Comparison of ENCODE assay signal across 24 cellular contexts in genomic region chr1:244064621-244065020, GRCh38. TPM values are rescaled to one million over a fixed set of nuclear protein-coding genes. Genes with fewer than 3 reads are reported as not detected.
A peak's percentile ranks its signal among the peaks of the same experiment; 100 is the strongest.
DNase-seq lines count a peak whose midpoint lies in the region; ATAC-seq, FAIRE-seq and TF ChIP-seq lines count a peak whose summit lies in the region.
"Had no signal": no experiment of that assay in that cellular context is flagged by ENCODE, and none has a peak within 500 bp of the region (broad histone marks: within the 10 kb centered on the region; RNA-seq: fewer than 3 reads in every experiment).

No MANE protein-coding gene starts in this region.

- POLR2A ChIA-PET in HepG2 (lab: Yijun Ruan, JAX), result interaction anchor here (1.8 kb wide), 1 partner anchor 17 kb away, joined by 9 read pairs; no protein-coding TSS in a partner anchor

- peak; percentile 24; the same call in 2 of the 3 replicates for ATAC-seq in HepG2
- ATAC-seq: Panc1 had no signal

- H3K9me3 ChIP-seq in HepG2 (ENCODE audit: low read length) (no peaks in the 10 kb centered on the region), neuronal stem cell (replicated peaks in 1 of 2; ENCODE audit: control insufficient read depth in 2 of 2, insufficient read depth in 1 of 2, low read depth in 1 of 2, low read length in 2 of 2) (no peaks in the 10 kb centered on the region), WERI-Rb-1 (ENCODE audit: severe bottlenecking) (peaks cover 4% of the 10 kb centered on the region)
- H3K9me3 ChIP-seq: Caco-2 had no signal

- H3K27ac ChIP-seq in HepG2 (ENCODE audit: extremely low read length, insufficient read depth, low read length) (no peak overlapping the region), neuronal stem cell (replicated peaks; ENCODE audit: low read length) (peak overlapping the region; percentile 37), WERI-Rb-1 (no peak overlapping the region)
- H3K27ac ChIP-seq: RWPE1, SK-N-MC had no signal

- CTCF ChIA-PET in HepG2 (lab: Yijun Ruan, JAX; ENCODE audit: low intra/inter-chr PET ratio, low total read pairs), result no interaction called here

- H3K27me3 Mint-ChIP-seq in progenitor cell of endocrine pancreas, result peaks cover 9% of the 10 kb centered on the region
- H3K27me3 Mint-ChIP-seq: CD4-positive, alpha-beta memory T cell had no signal

- peaks cover 46% of the 10 kb centered on the region for H3K4me1 ChIP-seq in HepG2 (ENCODE audit: insufficient read depth, low read length)
- H3K4me1 ChIP-seq in neuronal stem cell (ENCODE audit: control insufficient read depth in 2 of 2, insufficient read depth in 1 of 2, low read depth in 1 of 2, low read length in 2 of 2), result peaks cover 4 to 14% of the 10 kb centered on the region in 2 donors

- no peak overlapping the region for H2BK15ac ChIP-seq in neuronal stem cell (ENCODE audit: low read length)

- H2AK5ac ChIP-seq in neuronal stem cell (ENCODE audit: low read depth, low read length), result no peak overlapping the region

- no peak overlapping the region for H3K27ac Mint-ChIP-seq in progenitor cell of endocrine pancreas

- 11% methylated on average over 8 of the region's 8 CpGs for WGBS in HepG2 (ENCODE audit: low lambda C conversion rate)
- WGBS in neuronal stem cell (ENCODE audit: extremely low coverage in 2 of 2, insufficient read length in 2 of 2, insufficient replicate concordance in 1 of 2), 2 donors, result no CpG with 5 or more reads among the region's 8 CpGs

- H4K20me1 ChIP-seq in HepG2 (ENCODE audit: insufficient read depth, low read length), result no peaks in the 10 kb centered on the region

- H3K36me3 ChIP-seq in HepG2 (replicated peaks in 1 of 2; ENCODE audit: control insufficient read depth in 1 of 2, insufficient read depth in 2 of 2, low read length in 2 of 2) (no peaks in the 10 kb centered on the region), neuronal stem cell (replicated peaks in 1 of 2; ENCODE audit: control insufficient read depth in 2 of 2, insufficient read depth in 2 of 2, low read length in 2 of 2) (no peaks in the 10 kb centered on the region), WERI-Rb-1 (no peaks in the 10 kb centered on the region)

- no peak overlapping the region for H3K18ac ChIP-seq in neuronal stem cell (ENCODE audit: low read length)

- no peaks in the 10 kb centered on the region for H3K79me2 ChIP-seq in HepG2 (ENCODE audit: insufficient read depth, low read length)

- no peaks in the 10 kb centered on the region for H3K36me3 Mint-ChIP-seq in progenitor cell of endocrine pancreas (ENCODE audit: insufficient read depth)
- H3K36me3 Mint-ChIP-seq: CD4-positive, alpha-beta memory T cell had no signal

- no peak overlapping the region for H3K9ac ChIP-seq in HepG2 (ENCODE audit: insufficient read depth, low read depth, low read length)
- no peak overlapping the region for H3K9ac ChIP-seq in neuronal stem cell (ENCODE audit: low read depth, low read length, poor library complexity)

- H4K8ac ChIP-seq in neuronal stem cell (ENCODE audit: low read depth, low read length), result no peak overlapping the region

- peaks cover 4% of the 10 kb centered on the region for H3K4me1 Mint-ChIP-seq in progenitor cell of endocrine pancreas (ENCODE audit: low read depth)

- no peak overlapping the region for H3K4ac ChIP-seq in neuronal stem cell (ENCODE audit: low read length)

- TF ChIP-seq POLR2A in HepG2 (IDR thresholded peaks at IDR 0.05; ENCODE audit: insufficient read depth in 1 of 2, low read depth in 2 of 2, low read length in 2 of 2), result no peak

- TF ChIP-seq CTCF in HepG2 (CRISPR knock-in tag; IDR thresholded peaks at IDR 0.05) (no peak), WERI-Rb-1 (IDR thresholded peaks at IDR 0.05; ENCODE audit: low read depth, low read length) (no peak), progenitor cell of endocrine pancreas (IDR thresholded peaks at IDR 0.05; ENCODE audit: unreplicated experiment) (no peak)

- H4K91ac ChIP-seq in neuronal stem cell (ENCODE audit: low read depth, low read length, poor library complexity), result no peak overlapping the region

- H3K4me2 ChIP-seq in HepG2 (ENCODE audit: low read depth, low read length), result peak overlapping the region; percentile 61
- H3K4me2 ChIP-seq in neuronal stem cell (ENCODE audit: insufficient read depth, low read length, poor library complexity, severe bottlenecking), result no peak overlapping the region

- FAIRE-seq in HepG2 (lab: Jason Lieb, UNC), result no peak
- FAIRE-seq: GM12891, HTR-8/SVneo had no signal

- DNase-seq in G401 (ENCODE audit: low spot score) (peak; percentile 53), cerebellar cortex (ENCODE audit: low spot score) (peak; percentile 49), HepG2 (ENCODE audit: low spot score) (no peak), neuronal stem cell (ENCODE audit: low spot score) (no peak), amniotic stem cell (lab: John Stamatoyannopoulos, UW) (no peak), SW 1271 (lab: John Stamatoyannopoulos, UW) (no peak), WERI-Rb-1 (no peak), progenitor cell of endocrine pancreas (ENCODE audit: low spot score, unreplicated experiment) (no peak)
- DNase-seq: Caco-2; CD4-positive, alpha-beta memory T cell; GDM1; GOT3; HCEC 1CT; KBM-7; MV-4-11; NCI-H1105; NCI-H1436 treated with DMSO at 0.1 percent for 48 hours; NCI-H187 treated with DMSO at 0.1 percent for 48 hours; SHP77 treated with DMSO at 0.1 percent for 48 hours had no signal

- no peak for TF ChIP-seq RAD21 in HepG2 (CRISPR knock-in tag; IDR thresholded peaks at IDR 0.05)

- in situ Hi-C loops in G401 (cut with HindIII; ENCODE audit: low sequenced_read_pairs), result no loop called here
- in situ Hi-C loops in HepG2 (cut with HindIII; ENCODE audit: extremely low pct_ligation_motif_present, low pct_unique_long_range_greater_than_20kb), result no loop called here

- no peak overlapping the region for H2BK5ac ChIP-seq in neuronal stem cell (ENCODE audit: low read length)

- H2AFZ ChIP-seq in HepG2 (ENCODE audit: low read length) (no peak overlapping the region), neuronal stem cell (ENCODE audit: low read length) (no peak overlapping the region)

- H2BK120ac ChIP-seq in neuronal stem cell (ENCODE audit: low read depth, low read length), result no peak overlapping the region

- no peak overlapping the region for H3K14ac ChIP-seq in neuronal stem cell (ENCODE audit: low read length)

- no peaks in the 10 kb centered on the region for H3K79me1 ChIP-seq in neuronal stem cell (ENCODE audit: low read depth, low read length)

- TF ChIP-seq EP300 in HepG2 (IDR thresholded peaks at IDR 0.05; ENCODE audit: low read depth in 2 of 2, low read length in 2 of 2) (no peak), HepG2 (CRISPR knock-in tag; IDR thresholded peaks at IDR 0.05; ENCODE audit: borderline replicate concordance) (no peak)

- no peak overlapping the region for H3K23ac ChIP-seq in neuronal stem cell (ENCODE audit: low read depth, low read length, poor library complexity)

- H3K4me3 ChIP-seq in HepG2 (replicated peaks in 1 of 3; ENCODE audit: insufficient read depth in 1 of 3, low read depth in 2 of 3, low read length in 3 of 3), result peak overlapping the region in 2 of 3 experiments; percentile 32 to 34; a peak in 2 of 6 replicates
- no peak overlapping the region for H3K4me3 ChIP-seq in neuronal stem cell (ENCODE audit: low read length in 2 of 2)
- H3K4me3 ChIP-seq in WERI-Rb-1 (ENCODE audit: low read depth, low read length), result no peak overlapping the region
- H3K4me3 ChIP-seq: SK-N-MC had no signal

- no peaks in the 10 kb centered on the region for H3K9me3 Mint-ChIP-seq in progenitor cell of endocrine pancreas (ENCODE audit: low read depth)

- H3K4me3 Mint-ChIP-seq in progenitor cell of endocrine pancreas (ENCODE audit: low read depth), result no peak overlapping the region
- H3K4me3 Mint-ChIP-seq: CD4-positive, alpha-beta memory T cell had no signal

- no TSS peak for BruUV-seq in HepG2 (replicated peaks; lab: Mats Ljungman, UMichigan)

- H2BK12ac ChIP-seq in neuronal stem cell (ENCODE audit: low read length), result no peak overlapping the region

- H3K27me3 ChIP-seq in HepG2 (ENCODE audit: control insufficient read depth in 1 of 2, insufficient read depth in 2 of 2, low read length in 2 of 2), result no peaks in the 10 kb centered on the region
- H3K27me3 ChIP-seq in neuronal stem cell (ENCODE audit: control insufficient read depth in 3 of 3, insufficient read depth in 3 of 3, low read depth in 1 of 3, low read length in 3 of 3), result no peaks in the 10 kb centered on the region
- H3K27me3 ChIP-seq in WERI-Rb-1 (ENCODE audit: insufficient read depth, low read depth, severe bottlenecking), result no peaks in the 10 kb centered on the region

- intact Hi-C loops in HepG2 (cut with micrococcal nuclease; ENCODE audit: unreplicated experiment), result no loop called here

RNA-seq across cellular contexts. Expression of gene ZBTB18, which starts 13.5 kb away (rescaled TPM):
- 0.74 and 3.1 TPM in 2 replicates for total RNA-seq in G401 (2014; rRNA removed; shearing (Covaris generic))
- total RNA-seq in HepG2 (2016; rRNA removed; fragmentation: Illumina TruSeq; extraction: Trizol) (3.1 TPM in 2 replicates), progenitor cell of endocrine pancreas (28.8 and 32.3 TPM in 2 replicates)
- 0.44 and 0.51 TPM in 2 replicates for total RNA-seq in HepG2 (2016; cell fraction: cytosol; rRNA removed; fragmentation: Illumina TruSeq; extraction: Trizol; ENCODE audit: low read depth)
- total RNA-seq in HepG2 (2016; cell fraction: insoluble cytoplasmic fraction; rRNA removed; fragmentation: Illumina TruSeq; extraction: Trizol), result 2.8 and 3.3 TPM in 2 replicates
- total RNA-seq in HepG2 (2016; cell fraction: membrane; rRNA removed; fragmentation: Illumina TruSeq; extraction: Trizol), result 2.2 and 2.5 TPM in 2 replicates
- 2.1 and 2.7 TPM in 2 replicates for total RNA-seq in HepG2 (2016; cell fraction: nucleus; rRNA removed; fragmentation: Illumina TruSeq; extraction: Trizol)
- 4.3 and 4.4 TPM in 2 replicates for polyA plus RNA-seq in HepG2 (2011; rRNA removed)
- polyA plus RNA-seq in HepG2 (2011; cell fraction: cytosol; rRNA removed), result 2.7 TPM in 2 replicates
- polyA plus RNA-seq in HepG2 (2011; cell fraction: nucleus; rRNA removed), result 8.0 and 9.0 TPM in 2 replicates
- polyA plus RNA-seq in HepG2 (2012), result 3.9 and 4.1 TPM in 2 replicates
- polyA plus RNA-seq in HepG2 (2016; cell fraction: cytosol; fragmentation: Illumina TruSeq; extraction: Trizol; ENCODE audit: low read depth), result 0.16 and 0.23 TPM in 2 replicates
- polyA plus RNA-seq in HepG2 (2016; cell fraction: insoluble cytoplasmic fraction; fragmentation: Illumina TruSeq; extraction: Trizol; ENCODE audit: low read depth), result 2.4 and 3.0 TPM in 2 replicates
- 1.1 and 1.4 TPM in 2 replicates for polyA plus RNA-seq in HepG2 (2016; cell fraction: membrane; fragmentation: Illumina TruSeq; extraction: Trizol; ENCODE audit: low read depth)
- polyA plus RNA-seq in HepG2 (2016; cell fraction: nucleus; fragmentation: Illumina TruSeq; extraction: Trizol; ENCODE audit: insufficient read depth, low read depth), result 6.3 and 6.5 TPM in 2 replicates
- polyA minus RNA-seq in HepG2 (2011; rRNA and poly(A)+ RNA removed; ENCODE audit: low replicate concordance), result 2.7 and 7.5 TPM in 2 replicates
- polyA minus RNA-seq in HepG2 (2011; cell fraction: cytosol; rRNA and poly(A)+ RNA removed), result 3.6 and 4.1 TPM in 2 replicates
- polyA minus RNA-seq in HepG2 (2011; cell fraction: nucleus; rRNA and poly(A)+ RNA removed), result 4.1 and 4.2 TPM in 2 replicates
- polyA plus RNA-seq in neuronal stem cell (2013, experiment 1 of 2), result 29.1 TPM
- polyA plus RNA-seq in neuronal stem cell (2013, experiment 2 of 2), result 30.0 TPM

Comparison
In these comparisons a context has a peak if more than half of its experiments do, and no peak if none do; other contexts are left out.
1. DNase-seq: peak in G401 (single experiment) and cerebellar cortex (single experiment); none in HepG2 (single experiment), neuronal stem cell (single experiment), amniotic stem cell (single experiment), SW 1271 (0 of 2), WERI-Rb-1 (single experiment) and progenitor cell of endocrine pancreas (single experiment).
2. H3K4me3 ChIP-seq: peak in HepG2 (2 of 3); none in neuronal stem cell (0 of 2) and WERI-Rb-1 (single experiment).